Comparison of ENCODE assay signal across 34 cellular contexts in the genomic region with DNA sequence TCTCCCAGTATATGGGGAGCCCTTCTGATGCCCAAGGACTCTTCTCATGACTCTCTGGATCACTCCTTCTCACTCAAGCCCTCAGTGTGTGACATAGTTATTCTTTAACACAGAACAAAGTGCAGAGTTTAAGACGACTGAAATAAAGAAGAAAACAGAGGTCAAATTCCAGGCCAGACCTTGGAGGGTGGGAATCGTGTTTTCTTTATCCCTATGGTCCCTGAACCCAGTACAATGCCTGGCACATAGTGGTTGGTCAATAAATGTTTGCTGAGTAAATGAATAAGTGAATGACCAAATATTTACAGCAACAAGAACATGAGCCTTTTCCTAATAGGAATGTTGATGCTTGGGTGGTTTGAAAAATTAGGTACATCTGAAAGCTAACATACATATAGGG. TPM values are rescaled to one million over a fixed set of nuclear protein-coding genes. Genes with fewer than 3 reads are reported as not detected.
"Had no signal": no experiment of that assay in that cellular context is flagged by ENCODE, and none has a peak within 500 bp of the region (broad histone marks: within the 10 kb centered on the region; RNA-seq: fewer than 3 reads in every experiment).

No MANE protein-coding gene starts in this region.

- H3K9ac ChIP-seq: KMS-11 had no signal

- H3K4me3 ChIP-seq: ascending aorta, breast epithelium, PC-9 had no signal

- H3K4me3 Mint-ChIP-seq: activated CD4-positive, alpha-beta T cell treated with anti-CD3 and anti-CD28 coated beads for 36 hours; activated CD4-positive, alpha-beta T cell treated with anti-CD3 and anti-CD28 coated beads, Interleukin-2, amount 10 ng/mL, durations not matched to agents 7 days and 5 days; activated CD8-positive, alpha-beta T cell treated with anti-CD3 and anti-CD28 coated beads, Interleukin-2, amount 10 ng/mL, durations not matched to agents 7 days and 5 days; activated naive CD4-positive, alpha-beta T cell treated with anti-CD3 and anti-CD28 coated beads, Interleukin-2, amount 50 U/mL, for 24 hours; activated naive CD8-positive, alpha-beta T cell treated with anti-CD3 and anti-CD28 coated beads, Interleukin-2, amount 10 ng/mL, durations not matched to agents 7 days and 5 days; activated T-cell treated with anti-CD3 and anti-CD28 coated beads, Interleukin-2, amount 50 U/mL, for 24 hours; T-cell; T-helper 17 cell; WTC11 had no signal

- H3K27ac Mint-ChIP-seq: activated CD4-positive, alpha-beta T cell treated with anti-CD3 and anti-CD28 coated beads for 36 hours; activated CD4-positive, alpha-beta T cell treated with anti-CD3 and anti-CD28 coated beads, Interleukin-2, amount 10 ng/mL, durations not matched to agents 7 days and 5 days; activated CD8-positive, alpha-beta T cell treated with anti-CD3 and anti-CD28 coated beads, Interleukin-2, amount 10 ng/mL, durations not matched to agents 7 days and 5 days; activated naive CD4-positive, alpha-beta T cell treated with anti-CD3 and anti-CD28 coated beads, Interleukin-2, amount 50 U/mL, for 24 hours; activated naive CD8-positive, alpha-beta T cell treated with anti-CD3 and anti-CD28 coated beads, Interleukin-2, amount 10 ng/mL, durations not matched to agents 7 days and 5 days; activated T-cell treated with anti-CD3 and anti-CD28 coated beads, Interleukin-2, amount 50 U/mL, for 24 hours; activated T-helper 2 cell treated with anti-CD3 and anti-CD28 coated beads, Interferon-gamma antibody, Interleukin-2, Interleukin-4, amounts not matched to agents 10 μg/mL and 5 μg/mL and 100 μg/mL, durations not matched to agents 14 hours and 24 hours and 36 hours; T-cell; T-helper 17 cell; WTC11 had no signal

- H3K4me1 Mint-ChIP-seq: activated CD4-positive, alpha-beta T cell treated with anti-CD3 and anti-CD28 coated beads for 36 hours; activated CD4-positive, alpha-beta T cell treated with anti-CD3 and anti-CD28 coated beads, Interleukin-2, amount 10 ng/mL, durations not matched to agents 7 days and 5 days; activated naive CD4-positive, alpha-beta T cell treated with anti-CD3 and anti-CD28 coated beads, Interleukin-2, amount 50 U/mL, for 24 hours; activated naive CD8-positive, alpha-beta T cell treated with anti-CD3 and anti-CD28 coated beads, Interleukin-2, amount 10 ng/mL, durations not matched to agents 7 days and 5 days; T-cell; T-helper 17 cell had no signal

- H3K4me2 ChIP-seq: KMS-11, PC-9 had no signal

- H3K9me3 ChIP-seq: ascending aorta, breast epithelium had no signal

- H3K4me1 ChIP-seq: ascending aorta, breast epithelium had no signal

- DNase-seq: activated CD4-positive, alpha-beta T cell treated with anti-CD3 and anti-CD28 coated beads for 36 hours; activated CD4-positive, alpha-beta T cell treated with anti-CD3 and anti-CD28 coated beads, Interleukin-2, amount 10 ng/mL, durations not matched to agents 7 days and 5 days; activated CD4-positive, alpha-beta T cell treated with anti-CD3 and anti-CD28 coated beads, Interleukin-2, amount 50 U/mL, for 48 hours; activated CD8-positive, alpha-beta T cell treated with anti-CD3 and anti-CD28 coated beads, Interleukin-2, amount 10 ng/mL, durations not matched to agents 7 days and 5 days; activated gamma-delta T cell; activated naive CD4-positive, alpha-beta T cell treated with Interleukin-2 at 50 U/mL for 16 hours; activated naive CD8-positive, alpha-beta T cell treated with anti-CD3 and anti-CD28 coated beads, Interleukin-2, amount 10 ng/mL, durations not matched to agents 7 days and 5 days; activated T-cell treated with anti-CD3 and anti-CD28 coated beads, Interleukin-2, amount 50 U/mL, for 24 hours; MM.1S; MV-4-11; NCI-H1092; NCI-H1436 treated with DMSO at 0.1 percent for 48 hours; NCI-H1694 treated with DMSO at 0.1 percent for 48 hours; NCI-H2029; NCI-H510A; NCI-H526; NCI-H748 treated with DMSO at 0.1 percent for 48 hours; PC-9; SIG-M5; T-cell; T-helper 17 cell had no signal

- H3K9me3 Mint-ChIP-seq: activated CD4-positive, alpha-beta T cell treated with anti-CD3 and anti-CD28 coated beads, Interleukin-2, amount 10 ng/mL, durations not matched to agents 7 days and 5 days; activated naive CD4-positive, alpha-beta T cell treated with anti-CD3 and anti-CD28 coated beads, Interleukin-2, amount 50 U/mL, for 24 hours; activated naive CD8-positive, alpha-beta T cell treated with anti-CD3 and anti-CD28 coated beads, Interleukin-2, amount 10 ng/mL, durations not matched to agents 7 days and 5 days; activated T-cell treated with anti-CD3 and anti-CD28 coated beads, Interleukin-2, amount 50 U/mL, for 24 hours; activated T-helper 2 cell treated with anti-CD3 and anti-CD28 coated beads, Interferon-gamma antibody, Interleukin-2, Interleukin-4, amounts not matched to agents 10 μg/mL and 5 μg/mL and 100 μg/mL, durations not matched to agents 14 hours and 24 hours and 36 hours; T-cell; WTC11 had no signal

- H3K36me3 ChIP-seq: breast epithelium had no signal

- ATAC-seq: activated CD4-positive, alpha-beta T cell treated with anti-CD3 and anti-CD28 coated beads for 36 hours; activated CD4-positive, CD25-positive, alpha-beta regulatory T cell treated with anti-CD3 and anti-CD28 coated beads, Interleukin-2, amount 50 U/mL, for 24 hours; activated CD8-positive, alpha-beta T cell treated with anti-CD3 and anti-CD28 coated beads, Interleukin-2, amount 10 ng/mL, durations not matched to agents 7 days and 5 days; Right ventricle myocardium inferior; SK-N-SH treated with all-trans-retinoic acid at 6 μM for 48 hours; T-cell; T-helper 17 cell; WTC11 had no signal

- H3K27me3 Mint-ChIP-seq: activated CD4-positive, alpha-beta T cell treated with anti-CD3 and anti-CD28 coated beads, Interleukin-2, amount 10 ng/mL, durations not matched to agents 7 days and 5 days; activated naive CD8-positive, alpha-beta T cell treated with anti-CD3 and anti-CD28 coated beads, Interleukin-2, amount 10 ng/mL, durations not matched to agents 7 days and 5 days; activated T-cell treated with anti-CD3 and anti-CD28 coated beads, Interleukin-2, amount 50 U/mL, for 24 hours; T-helper 17 cell had no signal

- H3K27ac ChIP-seq: ascending aorta, breast epithelium, KMS-11, PC-9, RWPE1 had no signal

- H2AFZ ChIP-seq: PC-9 had no signal

- H3K27me3 ChIP-seq: ascending aorta, breast epithelium had no signal

- H3K36me3 Mint-ChIP-seq: activated naive CD8-positive, alpha-beta T cell treated with anti-CD3 and anti-CD28 coated beads, Interleukin-2, amount 10 ng/mL, durations not matched to agents 7 days and 5 days; WTC11 had no signal

RNA-seq across cellular contexts. Expression of a gene that starts 28.8 kb away (rescaled TPM):
- total RNA-seq: activated CD4-positive, alpha-beta T cell treated with anti-CD3 and anti-CD28 coated beads for 36 hours; activated CD4-positive, alpha-beta T cell treated with anti-CD3 and anti-CD28 coated beads, Interleukin-2, amount 10 ng/mL, durations not matched to agents 7 days and 5 days; activated CD8-positive, alpha-beta T cell treated with anti-CD3 and anti-CD28 coated beads, Interleukin-2, amount 10 ng/mL, durations not matched to agents 7 days and 5 days; activated naive CD8-positive, alpha-beta T cell treated with anti-CD3 and anti-CD28 coated beads, Interleukin-2, amount 10 ng/mL, durations not matched to agents 7 days and 5 days; activated T-helper 2 cell treated with anti-CD3 and anti-CD28 coated beads, Interferon-gamma antibody, Interleukin-2, Interleukin-4, amounts not matched to agents 10 μg/mL and 5 μg/mL and 100 μg/mL, durations not matched to agents 14 hours and 24 hours and 36 hours; ascending aorta; LHCN-M2; OCI-LY7; SK-MEL-5; T-cell; T-helper 17 cell had no signal
